Comparison of ENCODE assay signal across 17 cellular contexts in genomic region chr22:38710866-38711265, GRCh38. TPM values are rescaled to one million over a fixed set of nuclear protein-coding genes. Genes with fewer than 3 reads are reported as not detected.
DNase-seq lines count a peak whose midpoint lies in the region; ATAC-seq and TF ChIP-seq lines count a peak whose summit lies in the region.
"Had no signal": no experiment of that assay in that cellular context is flagged by ENCODE, and none has a peak within 500 bp of the region (broad histone marks: within the 10 kb centered on the region; RNA-seq: fewer than 3 reads in every experiment).

No MANE protein-coding gene starts in this region.

- H3K4me3 ChIP-seq in mucosa of descending colon: no peak overlapping the region
- H3K4me3 ChIP-seq: BLaER1 had no signal

- no peak overlapping the region for H3K4me3 Mint-ChIP-seq in activated naive CD4-positive, alpha-beta T cell treated with anti-CD3 and anti-CD28 coated beads, Interleukin-2, amount 50 U/mL, for 24 hours
- no peak overlapping the region for H3K4me3 Mint-ChIP-seq in activated naive CD4-positive, alpha-beta T cell treated with anti-CD3 and anti-CD28 coated beads for 36 hours
- H3K4me3 Mint-ChIP-seq in activated B cell treated with CpG ODN at 0.5 μM for 24 hours: no peak overlapping the region
- no peak overlapping the region for H3K4me3 Mint-ChIP-seq in endothelial cell (ENCODE audit: unreplicated experiment)
- no peak overlapping the region for H3K4me3 Mint-ChIP-seq in stimulated activated effector memory CD8-positive, alpha-beta T cell treated with anti-CD3 and anti-CD28 coated beads, Interleukin-12 subunit alpha, Interleukin-12 subunit beta, amount 100 ng/mL, for 72 hours
- H3K4me3 Mint-ChIP-seq: CD8-positive, alpha-beta T cell had no signal

- TF ChIP-seq CTCF in activated B cell treated with CpG ODN at 0.5 μM for 24 hours (IDR thresholded peaks at IDR 0.05) (no peak), endothelial cell (IDR thresholded peaks at IDR 0.05; ENCODE audit: unreplicated experiment) (no peak), mucosa of descending colon (IDR thresholded peaks at IDR 0.05) (no peak)

- H3K9me3 Mint-ChIP-seq in activated naive CD4-positive, alpha-beta T cell treated with anti-CD3 and anti-CD28 coated beads, Interleukin-2, amount 50 U/mL, for 24 hours: no peaks in the 10 kb centered on the region
- H3K9me3 Mint-ChIP-seq in activated naive CD4-positive, alpha-beta T cell treated with anti-CD3 and anti-CD28 coated beads for 36 hours: no peaks in the 10 kb centered on the region
- H3K9me3 Mint-ChIP-seq in activated B cell treated with CpG ODN at 0.5 μM for 24 hours (no peaks in the 10 kb centered on the region), endothelial cell (ENCODE audit: unreplicated experiment) (no peaks in the 10 kb centered on the region)
- H3K9me3 Mint-ChIP-seq in stimulated activated effector memory CD8-positive, alpha-beta T cell treated with anti-CD3 and anti-CD28 coated beads, Interleukin-12 subunit alpha, Interleukin-12 subunit beta, amount 100 ng/mL, for 72 hours: no peaks in the 10 kb centered on the region
- H3K9me3 Mint-ChIP-seq: CD8-positive, alpha-beta T cell had no signal

- ATAC-seq in activated B cell treated with CpG ODN at 0.5 μM for 24 hours (ENCODE audit: low read depth): no peak
- ATAC-seq in stimulated activated effector memory CD8-positive, alpha-beta T cell treated with anti-CD3 and anti-CD28 coated beads, Interleukin-12 subunit alpha, Interleukin-12 subunit beta, amount 100 ng/mL, for 72 hours: no peak
- no peak for ATAC-seq in mucosa of descending colon
- no peak for ATAC-seq in HG03045 (IDR thresholded peaks at IDR 0.05; ENCODE audit: unreplicated experiment)
- ATAC-seq: CD8-positive, alpha-beta T cell; HepG2 had no signal

- peaks cover 20% of the 10 kb centered on the region for H3K4me1 ChIP-seq in mucosa of descending colon (ENCODE audit: low read depth)

- H3K27ac Mint-ChIP-seq in activated naive CD4-positive, alpha-beta T cell treated with anti-CD3 and anti-CD28 coated beads, Interleukin-2, amount 50 U/mL, for 24 hours: peak overlapping the region; percentile 23
- H3K27ac Mint-ChIP-seq in activated naive CD4-positive, alpha-beta T cell treated with anti-CD3 and anti-CD28 coated beads for 36 hours: no peak overlapping the region
- H3K27ac Mint-ChIP-seq in activated B cell treated with CpG ODN at 0.5 μM for 24 hours (peak overlapping the region; percentile 59), endothelial cell (ENCODE audit: unreplicated experiment) (peak overlapping the region; percentile 38)
- H3K27ac Mint-ChIP-seq in stimulated activated effector memory CD8-positive, alpha-beta T cell treated with anti-CD3 and anti-CD28 coated beads, Interleukin-12 subunit alpha, Interleukin-12 subunit beta, amount 100 ng/mL, for 72 hours: peak overlapping the region; percentile 71
- H3K27ac Mint-ChIP-seq: CD8-positive, alpha-beta T cell had no signal

- H3K4me1 Mint-ChIP-seq in activated naive CD4-positive, alpha-beta T cell treated with anti-CD3 and anti-CD28 coated beads, Interleukin-2, amount 50 U/mL, for 24 hours: peaks cover 86% of the 10 kb centered on the region
- H3K4me1 Mint-ChIP-seq in activated naive CD4-positive, alpha-beta T cell treated with anti-CD3 and anti-CD28 coated beads for 36 hours (ENCODE audit: low read depth): peaks cover 65% of the 10 kb centered on the region
- H3K4me1 Mint-ChIP-seq in activated B cell treated with CpG ODN at 0.5 μM for 24 hours (peaks cover 81% of the 10 kb centered on the region), endothelial cell (ENCODE audit: unreplicated experiment) (peaks cover 74% of the 10 kb centered on the region)
- peaks cover 79% of the 10 kb centered on the region for H3K4me1 Mint-ChIP-seq in stimulated activated effector memory CD8-positive, alpha-beta T cell treated with anti-CD3 and anti-CD28 coated beads, Interleukin-12 subunit alpha, Interleukin-12 subunit beta, amount 100 ng/mL, for 72 hours

- H3K36me3 ChIP-seq in mucosa of descending colon (ENCODE audit: low read depth): no peaks in the 10 kb centered on the region

- no peaks in the 10 kb centered on the region for H3K27me3 Mint-ChIP-seq in activated naive CD4-positive, alpha-beta T cell treated with anti-CD3 and anti-CD28 coated beads, Interleukin-2, amount 50 U/mL, for 24 hours
- no peaks in the 10 kb centered on the region for H3K27me3 Mint-ChIP-seq in activated naive CD4-positive, alpha-beta T cell treated with anti-CD3 and anti-CD28 coated beads for 36 hours (ENCODE audit: low read depth)
- H3K27me3 Mint-ChIP-seq in activated B cell treated with CpG ODN at 0.5 μM for 24 hours: no peaks in the 10 kb centered on the region
- peaks cover 14% of the 10 kb centered on the region for H3K27me3 Mint-ChIP-seq in endothelial cell (ENCODE audit: unreplicated experiment)

- POLR2A ChIA-PET in activated B cell treated with CpG ODN at 0.5 μM for 24 hours (lab: Charles Lee): interaction anchor here (0.8 to 1.6 kb wide), 2 partner anchors 8 to 609 kb away, joined by 3 to 5 read pairs; no protein-coding TSS in a partner anchor

- H3K36me3 Mint-ChIP-seq in activated naive CD4-positive, alpha-beta T cell treated with anti-CD3 and anti-CD28 coated beads, Interleukin-2, amount 50 U/mL, for 24 hours: peaks cover 7% of the 10 kb centered on the region
- H3K36me3 Mint-ChIP-seq in activated naive CD4-positive, alpha-beta T cell treated with anti-CD3 and anti-CD28 coated beads for 36 hours (ENCODE audit: low read depth): peaks cover 19% of the 10 kb centered on the region
- H3K36me3 Mint-ChIP-seq in activated B cell treated with CpG ODN at 0.5 μM for 24 hours (ENCODE audit: low read depth) (peaks cover 62% of the 10 kb centered on the region), endothelial cell (ENCODE audit: low read depth, unreplicated experiment) (peaks cover 12% of the 10 kb centered on the region)
- H3K36me3 Mint-ChIP-seq in stimulated activated effector memory CD8-positive, alpha-beta T cell treated with anti-CD3 and anti-CD28 coated beads, Interleukin-12 subunit alpha, Interleukin-12 subunit beta, amount 100 ng/mL, for 72 hours: peaks cover 71% of the 10 kb centered on the region

- CTCF ChIA-PET in activated naive CD4-positive, alpha-beta T cell treated with anti-CD3 and anti-CD28 coated beads for 36 hours (lab: Charles Lee): interaction anchor here (0.6 to 1.2 kb wide), 2 partner anchors 14 to 160 kb away, joined by 3 to 4 read pairs; no protein-coding TSS in a partner anchor
- CTCF ChIA-PET in activated B cell treated with CpG ODN at 0.5 μM for 24 hours (lab: Charles Lee): interaction anchor here (0.6 kb wide), 1 partner anchor 1284 kb away, joined by 3 read pairs; the partner anchor contains the start of gene FAM83F

- intact Hi-C loops in activated naive CD4-positive, alpha-beta T cell treated with anti-CD3 and anti-CD28 coated beads for 36 hours (cut with micrococcal nuclease): no loop called here
- intact Hi-C loops in activated B cell treated with CpG ODN at 0.5 μM for 24 hours (cut with micrococcal nuclease): no loop called here
- intact Hi-C loops in mucosa of descending colon (cut with DNase I, micrococcal nuclease): no loop called here

- no peak for DNase-seq in activated naive CD4-positive, alpha-beta T cell treated with anti-CD3 and anti-CD28 coated beads for 36 hours
- DNase-seq in activated B cell treated with CpG ODN at 0.5 μM for 24 hours: no peak
- DNase-seq in endothelial cell (ENCODE audit: low spot score): no peak
- no peak for DNase-seq in stimulated activated effector memory CD8-positive, alpha-beta T cell treated with anti-CD3 and anti-CD28 coated beads, Interleukin-12 subunit alpha, Interleukin-12 subunit beta, amount 100 ng/mL, for 72 hours (ENCODE audit: low spot score in 2 of 2)
- DNase-seq in mucosa of descending colon: no peak
- DNase-seq in AG20443 (ENCODE audit: low spot score): no peak
- DNase-seq: Calu3; CD8-positive, alpha-beta T cell; GF-D8; NCI-H1436; NCI-H1930; NCI-H226; NCI-H524 had no signal

- no peaks in the 10 kb centered on the region for H3K9me3 ChIP-seq in mucosa of descending colon
- H3K9me3 ChIP-seq: BLaER1 had no signal

RNA-seq across cellular contexts. Expression of gene GTPBP1, which starts 5.1 kb away (rescaled TPM):
- 100 to 1,000 TPM in 1 of 2 experiments, 10 to 100 TPM in 1; 98.9 to 107 TPM for total RNA-seq in activated naive CD4-positive, alpha-beta T cell treated with anti-CD3 and anti-CD28 coated beads for 36 hours
- total RNA-seq in activated B cell treated with CpG ODN at 0.5 μM for 24 hours (90.6 and 103 TPM in 2 replicates), endothelial cell (ENCODE audit: unreplicated experiment) (44.5 TPM), mucosa of descending colon (10 to 100 TPM; 73.1 to 96.8 (median 76.8) TPM)

RNA-seq across cellular contexts. Expression of gene JOSD1, which starts 10.1 kb away (rescaled TPM):
- total RNA-seq in activated naive CD4-positive, alpha-beta T cell treated with anti-CD3 and anti-CD28 coated beads for 36 hours: 10 to 100 TPM; 48.9 to 54.3 TPM
- total RNA-seq in activated B cell treated with CpG ODN at 0.5 μM for 24 hours (39.3 and 45.2 TPM in 2 replicates), endothelial cell (ENCODE audit: unreplicated experiment) (49.6 TPM), mucosa of descending colon (10 to 100 TPM; 82.5 to 98.3 (median 87.9) TPM)

RNA-seq across cellular contexts. Expression of gene TOMM22, which starts 29.1 kb away (rescaled TPM):
- 100 to 1,000 TPM; 151 to 154 TPM for total RNA-seq in activated naive CD4-positive, alpha-beta T cell treated with anti-CD3 and anti-CD28 coated beads for 36 hours
- total RNA-seq in activated B cell treated with CpG ODN at 0.5 μM for 24 hours: 99.4 and 109 TPM in 2 replicates
- 108 TPM for total RNA-seq in endothelial cell (ENCODE audit: unreplicated experiment)
- total RNA-seq in mucosa of descending colon: 10 to 100 TPM; 64.5 to 84.4 (median 72.4) TPM

RNA-seq across cellular contexts. Expression of gene SUN2, which starts 44.9 kb away (rescaled TPM):
- 100 to 1,000 TPM; 120 to 121 TPM for total RNA-seq in activated naive CD4-positive, alpha-beta T cell treated with anti-CD3 and anti-CD28 coated beads for 36 hours
- total RNA-seq in activated B cell treated with CpG ODN at 0.5 μM for 24 hours (122 and 146 TPM in 2 replicates), endothelial cell (ENCODE audit: unreplicated experiment) (74.4 TPM), mucosa of descending colon (100 to 1,000 TPM; 130 to 235 (median 181) TPM)

RNA-seq across cellular contexts. Expression of gene CBY1, which starts 54.4 kb away (rescaled TPM):
- 1 to 10 TPM; 8.8 to 9.4 TPM for total RNA-seq in activated naive CD4-positive, alpha-beta T cell treated with anti-CD3 and anti-CD28 coated beads for 36 hours
- total RNA-seq in activated B cell treated with CpG ODN at 0.5 μM for 24 hours (7.3 and 14.1 TPM in 2 replicates), endothelial cell (ENCODE audit: unreplicated experiment) (29.7 TPM), mucosa of descending colon (10 to 100 TPM; 22.8 to 46.5 (median 30.0) TPM)
